In the genomic region with DNA sequence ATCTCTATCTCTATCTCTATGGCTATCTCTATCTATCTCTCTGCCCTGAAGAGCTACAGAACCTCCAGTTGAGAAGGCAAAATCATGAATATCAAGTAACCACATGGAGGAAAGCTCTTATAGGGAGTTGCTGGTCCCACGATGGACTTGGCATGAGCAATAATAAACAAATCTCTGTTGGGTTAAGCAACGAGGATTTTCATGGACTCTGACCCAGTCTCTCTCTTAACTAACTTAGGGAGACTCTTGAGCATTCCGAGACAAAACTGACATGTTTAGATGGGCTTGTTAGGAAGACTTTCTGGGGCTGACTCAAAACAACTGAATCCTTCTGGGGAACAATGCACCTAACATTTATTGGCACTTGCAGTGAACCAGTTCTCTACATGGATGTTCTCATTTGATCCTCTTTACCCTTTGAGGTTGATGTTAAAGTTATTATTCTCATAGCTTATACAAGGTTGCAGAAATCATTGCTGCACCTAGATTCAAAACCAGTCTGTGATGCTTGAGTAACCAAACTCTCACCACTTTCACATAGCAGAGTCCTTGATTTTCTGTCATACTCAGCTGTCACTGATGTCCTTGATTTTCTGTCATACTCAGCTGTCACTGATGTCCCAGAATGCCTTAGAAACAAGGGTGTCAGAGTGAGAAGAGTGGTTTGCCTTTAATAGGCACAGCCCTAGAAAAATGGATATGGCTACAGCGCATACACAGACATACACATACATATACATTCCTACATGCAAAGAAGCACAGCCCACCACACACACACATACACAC, we compare ENCODE assay signal across 29 cellular contexts.
"Had no signal": no experiment of that assay in that cellular context is flagged by ENCODE, and none has a peak within 500 bp of the region (broad histone marks: within the 10 kb centered on the region; RNA-seq: fewer than 3 reads in every experiment).

No MANE protein-coding gene starts in this region.

- DNase-seq: activated B cell treated with CpG ODN at 0.5 μM for 24 hours; activated CD4-positive, alpha-beta memory T cell treated with anti-CD3 and anti-CD28 coated beads for 36 hours; activated CD4-positive, alpha-beta T cell treated with anti-CD3 and anti-CD28 coated beads for 4 hours; activated CD4-positive, alpha-beta T cell treated with anti-CD3 and anti-CD28 coated beads, Interleukin-2, amount 10 ng/mL, durations not matched to agents 24 days and 14 days; activated CD4-positive, alpha-beta T cell treated with anti-CD3 and anti-CD28 coated beads, Interleukin-2, amount 50 U/mL, for 1 hour; activated CD4-positive, alpha-beta T cell treated with anti-CD3 and anti-CD28 coated beads, Interleukin-2, amount 50 U/mL, for 4 hours; activated CD4-positive, CD25-positive, alpha-beta regulatory T cell treated with anti-CD3 and anti-CD28 coated beads, Interleukin-2, amount 50 U/mL, for 72 hours; activated CD8-positive, alpha-beta memory T cell treated with anti-CD3 and anti-CD28 coated beads, Interleukin-2, amount 50 U/mL, for 48 hours; activated CD8-positive, alpha-beta T cell treated with anti-CD3 and anti-CD28 coated beads for 36 hours; activated effector memory CD4-positive, alpha-beta T cell treated with Interleukin-2 at 50 U/mL for 16 hours; activated gamma-delta T cell; activated naive CD4-positive, alpha-beta T cell treated with anti-CD3 and anti-CD28 coated beads, Interleukin-2, amount 10 ng/mL, durations not matched to agents 7 days and 5 days; activated naive CD4-positive, alpha-beta T cell treated with Interleukin-2 at 50 U/mL for 16 hours; activated naive CD8-positive, alpha-beta T cell treated with anti-CD3 and anti-CD28 coated beads, Interleukin-2, amount 10 ng/mL, durations not matched to agents 7 days and 5 days; activated naive CD8-positive, alpha-beta T cell treated with anti-CD3 and anti-CD28 coated beads, Interleukin-2, amount 50 U/mL, for 24 hours; activated T-cell treated with anti-CD3 and anti-CD28 coated beads, Interleukin-2, amount 50 U/mL, for 24 hours; activated T-cell treated with anti-CD3 and anti-CD28 coated beads, Interleukin-2, amount 50 U/mL, for 48 hours; amygdala; anterior cingulate cortex; body of pancreas; brain microvascular endothelial cell; central memory CD4-positive, alpha-beta T cell; SW 1271; T-helper 1 cell; T-helper 2 cell; T-helper 9 cell had no signal

- H3K4me3 ChIP-seq: body of pancreas, breast epithelium had no signal

- FAIRE-seq: TTC549 had no signal

- H3K4me1 ChIP-seq: body of pancreas, breast epithelium had no signal

- H3K36me3 ChIP-seq: brain microvascular endothelial cell, breast epithelium had no signal

- H3K27me3 ChIP-seq: body of pancreas, brain microvascular endothelial cell, breast epithelium had no signal

- H3K27ac ChIP-seq: body of pancreas, brain microvascular endothelial cell, breast epithelium, VCaP had no signal

- H3K9me3 ChIP-seq: body of pancreas, breast epithelium had no signal

- ATAC-seq: activated CD8-positive, alpha-beta T cell treated with anti-CD3 and anti-CD28 coated beads for 36 hours; activated naive CD8-positive, alpha-beta T cell treated with anti-CD3 and anti-CD28 coated beads, Interleukin-2, amount 50 U/mL, for 24 hours; body of pancreas had no signal
